ENCODE assay signal across 8 cellular contexts in genomic region chr12:91109148-91109564, GRCh38. TPM values are rescaled to one million over a fixed set of nuclear protein-coding genes. Genes with fewer than 3 reads are reported as not detected.
DNase-seq lines count a peak whose midpoint lies in the region; ATAC-seq, FAIRE-seq and TF ChIP-seq lines count a peak whose summit lies in the region.

No MANE protein-coding gene starts in this region.

- ATAC-seq in GM21423 (IDR thresholded peaks at IDR 0.05; ENCODE audit: unreplicated experiment): peak; percentile 76

- H3K9me3 ChIP-seq in HUES6 (ENCODE audit: control insufficient read depth, insufficient read depth, low read depth, low read length): no peaks in the 10 kb centered on the region
- H3K9me3 ChIP-seq in liver (ENCODE audit: control insufficient read depth in 4 of 4, low read length in 3 of 4): no peaks in the 10 kb centered on the region

- 0 out of 2 replicates have a peak, but pooled peaks cover 3% of the 10 kb centered on the region for H3K4me1 ChIP-seq in HUES6 (ENCODE audit: control insufficient read depth, insufficient read depth, low read length)
- H3K4me1 ChIP-seq in liver (ENCODE audit: control insufficient read depth in 4 of 4, insufficient read depth in 4 of 4, low read length in 3 of 4): no peaks in the 10 kb centered on the region

- H3K9ac ChIP-seq in HUES6 (ENCODE audit: low read length): no peak overlapping the region
- H3K9ac ChIP-seq in liver (ENCODE audit: low read depth in 1 of 2, low read length in 2 of 2): no peak overlapping the region

- no peaks in the 10 kb centered on the region for H3K36me3 ChIP-seq in HUES6 (ENCODE audit: control insufficient read depth, insufficient read depth, low read length)
- no peaks in the 10 kb centered on the region for H3K36me3 ChIP-seq in liver (ENCODE audit: control insufficient read depth in 4 of 4, insufficient read depth in 3 of 4, low read depth in 1 of 4, low read length in 3 of 4)

- 20% methylated on average over 7 of the region's 7 CpGs for WGBS in liver

- peak; percentile 89 for FAIRE-seq in G401.6 (lab: Jason Lieb, UNC)

- H3K4me3 ChIP-seq in HUES6 (ENCODE audit: low read depth, low read length) (peak overlapping the region; percentile 44; the same call in 1 of the 2 replicates), liver (ENCODE audit: low read depth in 1 of 3, low read length in 3 of 3) (no peak overlapping the region)

- no peaks in the 10 kb centered on the region for H3K27me3 ChIP-seq in HUES6 (ENCODE audit: control insufficient read depth, insufficient read depth, low read length)
- H3K27me3 ChIP-seq in liver (ENCODE audit: control insufficient read depth in 4 of 4, insufficient read depth in 4 of 4, low read length in 3 of 4): no peaks in the 10 kb centered on the region

- DNase-seq in SHP77 (lab: John Stamatoyannopoulos, UW) (peak; percentile 4 to 24), cerebellar cortex (ENCODE audit: low spot score) (peak; percentile 55), NCI-H524 treated with DMSO at 0.1 percent for 48 hours (lab: John Stamatoyannopoulos, UW) (no peak)
- peak; percentile 79 for DNase-seq in stimulated activated CD8-positive, alpha-beta memory T cell treated with anti-CD3 and anti-CD28 coated beads, Interleukin-4, amount 100 ng/mL, for 48 hours

- TF ChIP-seq CTCF in liver (IDR thresholded peaks at IDR 0.05; ENCODE audit: low read depth, low read length, missing input control): peak; percentile 33

- TF ChIP-seq RAD21 in liver (IDR thresholded peaks at IDR 0.05): peak; percentile 36 to 47

- no peak overlapping the region for H3K27ac ChIP-seq in HUES6 (ENCODE audit: low read depth, low read length)
- H3K27ac ChIP-seq in liver (ENCODE audit: low read depth in 1 of 2, low read length in 2 of 2): no peak overlapping the region

TF ChIP-seq in liver, 16 proteins besides CTCF, POLR2A, EP300 and RAD21:
- TF ChIP-seq NR2F2 (IDR thresholded peaks at IDR 0.05) (no peak), EGR1 (IDR thresholded peaks at IDR 0.05; ENCODE audit: low read depth in 2 of 2) (no peak), ATF3 (IDR thresholded peaks at IDR 0.05) (no peak), FOXA1 (IDR thresholded peaks at IDR 0.05) (no peak), FOXA2 (IDR thresholded peaks at IDR 0.05) (no peak), TAF1 (conservative IDR thresholded peaks at IDR 0.05) (no peak), JUND (IDR thresholded peaks at IDR 0.05) (no peak), HNF4A (conservative IDR thresholded peaks at IDR 0.05) (no peak), YY1 (IDR thresholded peaks at IDR 0.05) (no peak)
- TF ChIP-seq, protein P1, sequence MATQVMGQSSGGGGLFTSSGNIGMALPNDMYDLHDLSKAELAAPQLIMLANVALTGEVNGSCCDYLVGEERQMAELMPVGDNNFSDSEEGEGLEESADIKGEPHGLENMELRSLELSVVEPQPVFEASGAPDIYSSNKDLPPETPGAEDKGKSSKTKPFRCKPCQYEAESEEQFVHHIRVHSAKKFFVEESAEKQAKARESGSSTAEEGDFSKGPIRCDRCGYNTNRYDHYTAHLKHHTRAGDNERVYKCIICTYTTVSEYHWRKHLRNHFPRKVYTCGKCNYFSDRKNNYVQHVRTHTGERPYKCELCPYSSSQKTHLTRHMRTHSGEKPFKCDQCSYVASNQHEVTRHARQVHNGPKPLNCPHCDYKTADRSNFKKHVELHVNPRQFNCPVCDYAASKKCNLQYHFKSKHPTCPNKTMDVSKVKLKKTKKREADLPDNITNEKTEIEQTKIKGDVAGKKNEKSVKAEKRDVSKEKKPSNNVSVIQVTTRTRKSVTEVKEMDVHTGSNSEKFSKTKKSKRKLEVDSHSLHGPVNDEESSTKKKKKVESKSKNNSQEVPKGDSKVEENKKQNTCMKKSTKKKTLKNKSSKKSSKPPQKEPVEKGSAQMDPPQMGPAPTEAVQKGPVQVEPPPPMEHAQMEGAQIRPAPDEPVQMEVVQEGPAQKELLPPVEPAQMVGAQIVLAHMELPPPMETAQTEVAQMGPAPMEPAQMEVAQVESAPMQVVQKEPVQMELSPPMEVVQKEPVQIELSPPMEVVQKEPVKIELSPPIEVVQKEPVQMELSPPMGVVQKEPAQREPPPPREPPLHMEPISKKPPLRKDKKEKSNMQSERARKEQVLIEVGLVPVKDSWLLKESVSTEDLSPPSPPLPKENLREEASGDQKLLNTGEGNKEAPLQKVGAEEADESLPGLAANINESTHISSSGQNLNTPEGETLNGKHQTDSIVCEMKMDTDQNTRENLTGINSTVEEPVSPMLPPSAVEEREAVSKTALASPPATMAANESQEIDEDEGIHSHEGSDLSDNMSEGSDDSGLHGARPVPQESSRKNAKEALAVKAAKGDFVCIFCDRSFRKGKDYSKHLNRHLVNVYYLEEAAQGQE (IDR thresholded peaks at IDR 0.05): no peak
- TF ChIP-seq, protein P2, sequence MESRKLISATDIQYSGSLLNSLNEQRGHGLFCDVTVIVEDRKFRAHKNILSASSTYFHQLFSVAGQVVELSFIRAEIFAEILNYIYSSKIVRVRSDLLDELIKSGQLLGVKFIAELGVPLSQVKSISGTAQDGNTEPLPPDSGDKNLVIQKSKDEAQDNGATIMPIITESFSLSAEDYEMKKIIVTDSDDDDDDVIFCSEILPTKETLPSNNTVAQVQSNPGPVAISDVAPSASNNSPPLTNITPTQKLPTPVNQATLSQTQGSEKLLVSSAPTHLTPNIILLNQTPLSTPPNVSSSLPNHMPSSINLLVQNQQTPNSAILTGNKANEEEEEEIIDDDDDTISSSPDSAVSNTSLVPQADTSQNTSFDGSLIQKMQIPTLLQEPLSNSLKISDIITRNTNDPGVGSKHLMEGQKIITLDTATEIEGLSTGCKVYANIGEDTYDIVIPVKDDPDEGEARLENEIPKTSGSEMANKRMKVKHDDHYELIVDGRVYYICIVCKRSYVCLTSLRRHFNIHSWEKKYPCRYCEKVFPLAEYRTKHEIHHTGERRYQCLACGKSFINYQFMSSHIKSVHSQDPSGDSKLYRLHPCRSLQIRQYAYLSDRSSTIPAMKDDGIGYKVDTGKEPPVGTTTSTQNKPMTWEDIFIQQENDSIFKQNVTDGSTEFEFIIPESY (IDR thresholded peaks at IDR 0.05): no peak

RNA-seq across cellular contexts. Expression of gene LUM, which starts 2.1 kb away (rescaled TPM):
- total RNA-seq in liver: 10 to 100 TPM in 1 of 2 donors, 1 to 10 TPM in 1; 3.7 to 18.1 TPM
- 10 to 100 TPM in 1 of 2 donors, 1 to 10 TPM in 1; 9.5 to 22.3 TPM for polyA plus RNA-seq in liver

RNA-seq across cellular contexts. Expression of gene KERA, which starts 51.3 kb away (rescaled TPM):
- total RNA-seq in liver: not detected
- polyA plus RNA-seq in liver: not detected
